In the genomic region with DNA sequence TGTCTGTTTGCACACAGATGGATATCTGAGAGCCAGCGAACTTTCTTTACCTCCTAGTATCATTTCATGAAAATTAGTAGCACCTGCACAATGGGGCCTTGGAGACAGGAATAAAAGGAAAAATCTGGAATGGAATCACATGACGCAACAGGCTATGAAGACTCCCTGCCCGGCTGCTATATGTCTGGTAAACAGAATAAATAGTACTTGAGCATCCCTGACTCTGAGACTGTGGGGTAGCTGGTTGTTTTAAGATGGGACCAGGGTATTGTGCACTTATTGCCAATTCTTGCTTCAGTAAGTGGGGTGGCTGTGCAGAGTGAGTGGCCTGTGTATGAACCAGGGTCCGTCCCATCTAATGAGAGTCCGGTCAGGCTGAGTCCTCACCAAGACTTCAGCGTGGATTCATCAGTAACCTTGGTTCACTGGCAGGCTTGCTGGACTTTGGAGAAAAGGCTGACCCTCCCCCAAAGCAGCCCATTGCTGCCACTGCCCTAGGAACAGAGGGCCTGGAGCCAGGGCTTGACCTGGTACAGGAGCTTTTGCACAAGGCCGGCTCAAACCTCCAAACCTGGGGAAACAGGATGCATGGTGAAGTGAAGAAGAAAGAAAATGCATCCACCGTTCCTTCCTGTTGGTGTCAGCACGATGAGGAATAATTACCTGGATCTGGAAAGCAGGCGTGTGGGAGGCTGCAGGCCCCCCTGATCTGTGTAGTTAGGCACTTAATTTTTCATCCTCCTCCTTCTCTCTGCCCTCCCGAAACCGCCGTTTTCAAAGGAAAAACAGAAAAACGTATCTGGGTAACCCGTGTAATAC, we compare ENCODE assay signal across 8 cellular contexts.
A peak's percentile ranks its signal among the peaks of the same experiment; 100 is the strongest.
DNase-seq lines count a peak whose midpoint lies in the region; ATAC-seq, FAIRE-seq and TF ChIP-seq lines count a peak whose summit lies in the region.

No MANE protein-coding gene starts in this region.

- H3K27ac ChIP-seq in right cardiac atrium (ENCODE audit: low read length) (peak overlapping the region; percentile 31), skin epidermis (peak overlapping the region in 20 of 21 experiments; percentile 14 to 100 (median 96))

- H3K36me3 Mint-ChIP-seq in HFFc6 (ENCODE audit: low read depth): peaks cover 4% of the 10 kb centered on the region; the same call in 1 of the 2 replicates
- H3K36me3 Mint-ChIP-seq in activated CD8-positive, alpha-beta T cell treated with anti-CD3 and anti-CD28 coated beads for 36 hours (ENCODE audit: low read depth): peaks cover 20% of the 10 kb centered on the region

- H3K4me3 ChIP-seq in right cardiac atrium (ENCODE audit: low read length): no peak overlapping the region
- peak overlapping the region in 1 of 7 experiments; percentile 11 for H3K4me3 ChIP-seq in skin epidermis

- no peaks in the 10 kb centered on the region for H3K27me3 Mint-ChIP-seq in HFFc6 (ENCODE audit: insufficient read depth)
- H3K27me3 Mint-ChIP-seq in activated CD8-positive, alpha-beta T cell treated with anti-CD3 and anti-CD28 coated beads for 36 hours: no peaks in the 10 kb centered on the region

- CTCF ChIA-PET in activated CD8-positive, alpha-beta T cell treated with anti-CD3 and anti-CD28 coated beads for 36 hours (lab: Charles Lee): interaction anchor here (1.4 to 6.2 kb wide), 4 partner anchors 8 to 315 kb away, joined by 3 to 91 read pairs (median 6); no protein-coding TSS in a partner anchor

- no peaks in the 10 kb centered on the region for H3K9me3 ChIP-seq in right cardiac atrium (ENCODE audit: control insufficient read depth, low read length)

- H3K27ac Mint-ChIP-seq in HFFc6: peak overlapping the region; percentile 99
- peak overlapping the region; percentile 95 for H3K27ac Mint-ChIP-seq in activated CD8-positive, alpha-beta T cell treated with anti-CD3 and anti-CD28 coated beads for 36 hours

- H3K4me3 Mint-ChIP-seq in HFFc6: peak overlapping the region; percentile 67
- peak overlapping the region; percentile 82 for H3K4me3 Mint-ChIP-seq in activated CD8-positive, alpha-beta T cell treated with anti-CD3 and anti-CD28 coated beads for 36 hours

- FAIRE-seq in GM19239 (lab: Jason Lieb, UNC): no peak

- WGBS in right cardiac atrium: 73% methylated on average over 15 of the region's 15 CpGs

- ATAC-seq in activated CD8-positive, alpha-beta T cell treated with anti-CD3 and anti-CD28 coated beads for 36 hours: no peak
- no peak for ATAC-seq in right cardiac atrium

- no peaks in the 10 kb centered on the region for H3K27me3 ChIP-seq in right cardiac atrium (ENCODE audit: control insufficient read depth, insufficient read depth)

- no peak for TF ChIP-seq CTCF in HFFc6 (IDR thresholded peaks at IDR 0.05)
- TF ChIP-seq CTCF in activated CD8-positive, alpha-beta T cell treated with anti-CD3 and anti-CD28 coated beads for 36 hours (IDR thresholded peaks at IDR 0.05): no peak

- intact Hi-C loops in activated CD8-positive, alpha-beta T cell treated with anti-CD3 and anti-CD28 coated beads for 36 hours (cut with micrococcal nuclease): no loop called here
- intact Hi-C loops in right cardiac atrium (cut with DNase I): loop anchor here in 2 of 4 donors (5.0 to 10.0 kb wide), 4 partner anchors 70 to 315 kb away; a partner anchor contains a TSS

- POLR2A ChIA-PET in activated CD8-positive, alpha-beta T cell treated with anti-CD3 and anti-CD28 coated beads for 36 hours (lab: Charles Lee): interaction anchor here (0.7 to 4.9 kb wide), 6 partner anchors 8 to 615 kb away, joined by 3 to 33 read pairs (median 4); no protein-coding TSS in a partner anchor

- H3K4me1 Mint-ChIP-seq in HFFc6 (ENCODE audit: low read depth): peaks cover 51% of the 10 kb centered on the region
- H3K4me1 Mint-ChIP-seq in activated CD8-positive, alpha-beta T cell treated with anti-CD3 and anti-CD28 coated beads for 36 hours (ENCODE audit: low read depth): peaks cover 52% of the 10 kb centered on the region

- DNase-seq in HFFc6: no peak
- DNase-seq in activated CD8-positive, alpha-beta T cell treated with anti-CD3 and anti-CD28 coated beads for 36 hours: no peak
- no peak for DNase-seq in right cardiac atrium
- DNase-seq in GM19239 (ENCODE audit: insufficient read length, low spot score): no peak
- DNase-seq in activated gamma-delta T cell (lab: John Stamatoyannopoulos, UW): no peak
- DNase-seq in NCI-H1436 treated with DMSO at 0.1 percent for 48 hours (lab: John Stamatoyannopoulos, UW): no peak
- no peak for DNase-seq in LoVo (ENCODE audit: low spot score)

- peaks cover 16% of the 10 kb centered on the region for H3K4me1 ChIP-seq in right cardiac atrium (ENCODE audit: control insufficient read depth, insufficient read depth, low read length)

- no peaks in the 10 kb centered on the region for H3K9me3 Mint-ChIP-seq in HFFc6
- no peaks in the 10 kb centered on the region for H3K9me3 Mint-ChIP-seq in activated CD8-positive, alpha-beta T cell treated with anti-CD3 and anti-CD28 coated beads for 36 hours
